Comparison of ENCODE assay signal across 1 cellular context in genomic region chr1:235160965-235161684, GRCh38.
A peak's percentile ranks its signal among the peaks of the same experiment; 100 is the strongest.
TF ChIP-seq lines count a peak whose summit lies in the region.

A gene with protein sequence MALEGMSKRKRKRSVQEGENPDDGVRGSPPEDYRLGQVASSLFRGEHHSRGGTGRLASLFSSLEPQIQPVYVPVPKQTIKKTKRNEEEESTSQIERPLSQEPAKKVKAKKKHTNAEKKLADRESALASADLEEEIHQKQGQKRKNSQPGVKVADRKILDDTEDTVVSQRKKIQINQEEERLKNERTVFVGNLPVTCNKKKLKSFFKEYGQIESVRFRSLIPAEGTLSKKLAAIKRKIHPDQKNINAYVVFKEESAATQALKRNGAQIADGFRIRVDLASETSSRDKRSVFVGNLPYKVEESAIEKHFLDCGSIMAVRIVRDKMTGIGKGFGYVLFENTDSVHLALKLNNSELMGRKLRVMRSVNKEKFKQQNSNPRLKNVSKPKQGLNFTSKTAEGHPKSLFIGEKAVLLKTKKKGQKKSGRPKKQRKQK (minus strand): TSS chr1:235161250. CDS start chr1:235161226, 24 bp downstream.

TF ChIP-seq in HepG2, 621 proteins besides CTCF, POLR2A, EP300 and RAD21 (continued from another document and continues in another):
- 0 out of 2 replicates have a peak, but pooled peaks have one; percentile 68 for TF ChIP-seq ZNF546 (CRISPR knock-in tag; conservative IDR thresholded peaks at IDR 0.05)
- peak; percentile 71 for TF ChIP-seq NCOA2 (CRISPR knock-in tag; IDR thresholded peaks at IDR 0.05)
- TF ChIP-seq HNRNPLL (IDR thresholded peaks at IDR 0.05; ENCODE audit: low read depth, low read length, poor library complexity, severe bottlenecking): peak; percentile 84
- TF ChIP-seq NRL (CRISPR knock-in tag; IDR thresholded peaks at IDR 0.05; ENCODE audit: borderline replicate concordance): peak; percentile 99
- TF ChIP-seq ELF1 (CRISPR knock-in tag; IDR thresholded peaks at IDR 0.05): peak; percentile 100
- peak; percentile 75; the same call in 1 of the 2 replicates for TF ChIP-seq RFXAP (CRISPR knock-in tag; IDR thresholded peaks at IDR 0.05; ENCODE audit: borderline replicate concordance)
- peak; percentile 86; the same call in 1 of the 2 replicates for TF ChIP-seq XBP1 (CRISPR knock-in tag; IDR thresholded peaks at IDR 0.05)
- TF ChIP-seq KDM3A (CRISPR knock-in tag; IDR thresholded peaks at IDR 0.05; ENCODE audit: low read depth): peak; percentile 8; the same call in 1 of the 2 replicates
- TF ChIP-seq GPBP1L1 (CRISPR knock-in tag; IDR thresholded peaks at IDR 0.05): no peak
- TF ChIP-seq PITX1 (CRISPR knock-in tag; IDR thresholded peaks at IDR 0.05): peak; percentile 82
- no peak for TF ChIP-seq NCOA5 (CRISPR knock-in tag; IDR thresholded peaks at IDR 0.05)
- TF ChIP-seq ETV5 (CRISPR knock-in tag; IDR thresholded peaks at IDR 0.05; ENCODE audit: borderline replicate concordance): peak; percentile 91
- TF ChIP-seq ZBTB8A (CRISPR knock-in tag; IDR thresholded peaks at IDR 0.05; ENCODE audit: borderline replicate concordance, low read depth): peak; percentile 74; the same call in 1 of the 2 replicates
- TF ChIP-seq MIER3 (CRISPR knock-in tag; IDR thresholded peaks at IDR 0.05; ENCODE audit: borderline replicate concordance): peak; percentile 72; the same call in 1 of the 2 replicates
- peak; percentile 29; the same call in 1 of the 2 replicates for TF ChIP-seq ZNF678 (CRISPR knock-in tag; IDR thresholded peaks at IDR 0.05)
- TF ChIP-seq ZC3H4 (CRISPR knock-in tag; IDR thresholded peaks at IDR 0.05; ENCODE audit: borderline replicate concordance): no peak
- peak; percentile 74 for TF ChIP-seq ZNF263 (CRISPR knock-in tag; IDR thresholded peaks at IDR 0.05)
- TF ChIP-seq PHF5A (CRISPR knock-in tag; IDR thresholded peaks at IDR 0.05; ENCODE audit: low read depth, unreplicated experiment): no peak
- no peak for TF ChIP-seq TCF12 (IDR thresholded peaks at IDR 0.05)
- TF ChIP-seq TCF12 (CRISPR knock-in tag; IDR thresholded peaks at IDR 0.05): no peak
- TF ChIP-seq ZNF333 (CRISPR knock-in tag; IDR thresholded peaks at IDR 0.05; ENCODE audit: borderline replicate concordance): no peak
- TF ChIP-seq ZNF468 (CRISPR knock-in tag; IDR thresholded peaks at IDR 0.05): no peak
- TF ChIP-seq, protein P1, sequence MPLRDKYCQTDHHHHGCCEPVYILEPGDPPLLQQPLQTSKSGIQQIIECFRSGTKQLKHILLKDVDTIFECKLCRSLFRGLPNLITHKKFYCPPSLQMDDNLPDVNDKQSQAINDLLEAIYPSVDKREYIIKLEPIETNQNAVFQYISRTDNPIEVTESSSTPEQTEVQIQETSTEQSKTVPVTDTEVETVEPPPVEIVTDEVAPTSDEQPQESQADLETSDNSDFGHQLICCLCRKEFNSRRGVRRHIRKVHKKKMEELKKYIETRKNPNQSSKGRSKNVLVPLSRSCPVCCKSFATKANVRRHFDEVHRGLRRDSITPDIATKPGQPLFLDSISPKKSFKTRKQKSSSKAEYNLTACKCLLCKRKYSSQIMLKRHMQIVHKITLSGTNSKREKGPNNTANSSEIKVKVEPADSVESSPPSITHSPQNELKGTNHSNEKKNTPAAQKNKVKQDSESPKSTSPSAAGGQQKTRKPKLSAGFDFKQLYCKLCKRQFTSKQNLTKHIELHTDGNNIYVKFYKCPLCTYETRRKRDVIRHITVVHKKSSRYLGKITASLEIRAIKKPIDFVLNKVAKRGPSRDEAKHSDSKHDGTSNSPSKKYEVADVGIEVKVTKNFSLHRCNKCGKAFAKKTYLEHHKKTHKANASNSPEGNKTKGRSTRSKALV (CRISPR knock-in tag; IDR thresholded peaks at IDR 0.05): peak; percentile 66; the same call in 1 of the 2 replicates
- 0 out of 2 replicates have a peak, but pooled peaks have one; percentile 67 for TF ChIP-seq ZNF567 (CRISPR knock-in tag; IDR thresholded peaks at IDR 0.05; ENCODE audit: borderline replicate concordance)
- 0 out of 2 replicates have a peak, but pooled peaks have one; percentile 20 for TF ChIP-seq ATF1 (CRISPR knock-in tag; IDR thresholded peaks at IDR 0.05)
- TF ChIP-seq KLF6 (CRISPR knock-in tag; IDR thresholded peaks at IDR 0.05): peak; percentile 89; the same call in 1 of the 2 replicates
- peak; percentile 1; the same call in 1 of the 2 replicates for TF ChIP-seq NR2F2 (IDR thresholded peaks at IDR 0.05; ENCODE audit: borderline replicate concordance, low read depth)
- TF ChIP-seq ZNF549 (CRISPR knock-in tag; IDR thresholded peaks at IDR 0.05): no peak
- TF ChIP-seq SETDB1 (CRISPR knock-in tag; IDR thresholded peaks at IDR 0.05; ENCODE audit: borderline replicate concordance): no peak
- TF ChIP-seq, protein P2, sequence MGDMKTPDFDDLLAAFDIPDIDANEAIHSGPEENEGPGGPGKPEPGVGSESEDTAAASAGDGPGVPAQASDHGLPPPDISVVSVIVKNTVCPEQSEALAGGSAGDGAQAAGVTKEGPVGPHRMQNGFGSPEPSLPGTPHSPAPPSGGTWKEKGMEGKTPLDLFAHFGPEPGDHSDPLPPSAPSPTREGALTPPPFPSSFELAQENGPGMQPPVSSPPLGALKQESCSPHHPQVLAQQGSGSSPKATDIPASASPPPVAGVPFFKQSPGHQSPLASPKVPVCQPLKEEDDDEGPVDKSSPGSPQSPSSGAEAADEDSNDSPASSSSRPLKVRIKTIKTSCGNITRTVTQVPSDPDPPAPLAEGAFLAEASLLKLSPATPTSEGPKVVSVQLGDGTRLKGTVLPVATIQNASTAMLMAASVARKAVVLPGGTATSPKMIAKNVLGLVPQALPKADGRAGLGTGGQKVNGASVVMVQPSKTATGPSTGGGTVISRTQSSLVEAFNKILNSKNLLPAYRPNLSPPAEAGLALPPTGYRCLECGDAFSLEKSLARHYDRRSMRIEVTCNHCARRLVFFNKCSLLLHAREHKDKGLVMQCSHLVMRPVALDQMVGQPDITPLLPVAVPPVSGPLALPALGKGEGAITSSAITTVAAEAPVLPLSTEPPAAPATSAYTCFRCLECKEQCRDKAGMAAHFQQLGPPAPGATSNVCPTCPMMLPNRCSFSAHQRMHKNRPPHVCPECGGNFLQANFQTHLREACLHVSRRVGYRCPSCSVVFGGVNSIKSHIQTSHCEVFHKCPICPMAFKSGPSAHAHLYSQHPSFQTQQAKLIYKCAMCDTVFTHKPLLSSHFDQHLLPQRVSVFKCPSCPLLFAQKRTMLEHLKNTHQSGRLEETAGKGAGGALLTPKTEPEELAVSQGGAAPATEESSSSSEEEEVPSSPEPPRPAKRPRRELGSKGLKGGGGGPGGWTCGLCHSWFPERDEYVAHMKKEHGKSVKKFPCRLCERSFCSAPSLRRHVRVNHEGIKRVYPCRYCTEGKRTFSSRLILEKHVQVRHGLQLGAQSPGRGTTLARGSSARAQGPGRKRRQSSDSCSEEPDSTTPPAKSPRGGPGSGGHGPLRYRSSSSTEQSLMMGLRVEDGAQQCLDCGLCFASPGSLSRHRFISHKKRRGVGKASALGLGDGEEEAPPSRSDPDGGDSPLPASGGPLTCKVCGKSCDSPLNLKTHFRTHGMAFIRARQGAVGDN (CRISPR knock-in tag; IDR thresholded peaks at IDR 0.05): peak; percentile 100
- TF ChIP-seq BHLHE40 (IDR thresholded peaks at IDR 0.05; ENCODE audit: low read length): peak; percentile 57; the same call in 1 of the 2 replicates
- peak; percentile 98 for TF ChIP-seq KMT2A (CRISPR knock-in tag; IDR thresholded peaks at IDR 0.05)
- TF ChIP-seq ZNF256 (CRISPR knock-in tag; conservative IDR thresholded peaks at IDR 0.05): peak; percentile 97
- TF ChIP-seq ZNF354B (CRISPR knock-in tag; IDR thresholded peaks at IDR 0.05): no peak
- TF ChIP-seq MEIS2 (CRISPR knock-in tag; IDR thresholded peaks at IDR 0.05): peak; percentile 91
- no peak; the same call in none of the 2 replicates for TF ChIP-seq SOX5 (CRISPR knock-in tag; IDR thresholded peaks at IDR 0.05; ENCODE audit: borderline replicate concordance)
- TF ChIP-seq NFKBIZ (CRISPR knock-in tag; IDR thresholded peaks at IDR 0.05): peak; percentile 77
- peak; percentile 88 for TF ChIP-seq HES4 (CRISPR knock-in tag; IDR thresholded peaks at IDR 0.05; ENCODE audit: borderline replicate concordance)
- TF ChIP-seq, protein P3, sequence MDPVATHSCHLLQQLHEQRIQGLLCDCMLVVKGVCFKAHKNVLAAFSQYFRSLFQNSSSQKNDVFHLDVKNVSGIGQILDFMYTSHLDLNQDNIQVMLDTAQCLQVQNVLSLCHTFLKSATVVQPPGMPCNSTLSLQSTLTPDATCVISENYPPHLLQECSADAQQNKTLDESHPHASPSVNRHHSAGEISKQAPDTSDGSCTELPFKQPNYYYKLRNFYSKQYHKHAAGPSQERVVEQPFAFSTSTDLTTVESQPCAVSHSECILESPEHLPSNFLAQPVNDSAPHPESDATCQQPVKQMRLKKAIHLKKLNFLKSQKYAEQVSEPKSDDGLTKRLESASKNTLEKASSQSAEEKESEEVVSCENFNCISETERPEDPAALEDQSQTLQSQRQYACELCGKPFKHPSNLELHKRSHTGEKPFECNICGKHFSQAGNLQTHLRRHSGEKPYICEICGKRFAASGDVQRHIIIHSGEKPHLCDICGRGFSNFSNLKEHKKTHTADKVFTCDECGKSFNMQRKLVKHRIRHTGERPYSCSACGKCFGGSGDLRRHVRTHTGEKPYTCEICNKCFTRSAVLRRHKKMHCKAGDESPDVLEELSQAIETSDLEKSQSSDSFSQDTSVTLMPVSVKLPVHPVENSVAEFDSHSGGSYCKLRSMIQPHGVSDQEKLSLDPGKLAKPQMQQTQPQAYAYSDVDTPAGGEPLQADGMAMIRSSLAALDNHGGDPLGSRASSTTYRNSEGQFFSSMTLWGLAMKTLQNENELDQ (CRISPR knock-in tag; IDR thresholded peaks at IDR 0.05; ENCODE audit: borderline replicate concordance): no peak
- peak; percentile 83 for TF ChIP-seq MXD4 (CRISPR knock-in tag; IDR thresholded peaks at IDR 0.05)
- TF ChIP-seq ZNF317 (CRISPR knock-in tag; IDR thresholded peaks at IDR 0.05): peak; percentile 82; the same call in 1 of the 2 replicates
- no peak; the same call in 1 of the 2 replicates for TF ChIP-seq SMAD1 (CRISPR knock-in tag; IDR thresholded peaks at IDR 0.05; ENCODE audit: borderline replicate concordance, low read depth)
- peak; percentile 79; the same call in 1 of the 2 replicates for TF ChIP-seq ZNF615 (CRISPR knock-in tag; IDR thresholded peaks at IDR 0.05; ENCODE audit: borderline replicate concordance)
- peak; percentile 25; the same call in 1 of the 2 replicates for TF ChIP-seq ZNF205 (CRISPR knock-in tag; IDR thresholded peaks at IDR 0.05)
- peak; percentile 56 for TF ChIP-seq TFE3 (CRISPR knock-in tag; IDR thresholded peaks at IDR 0.05)
- peak; percentile 83; the same call in 1 of the 2 replicates for TF ChIP-seq SAFB2 (CRISPR knock-in tag; IDR thresholded peaks at IDR 0.05; ENCODE audit: borderline replicate concordance, low read depth)
- TF ChIP-seq PPARG (CRISPR knock-in tag; conservative IDR thresholded peaks at IDR 0.05): peak; percentile 41; the same call in 1 of the 2 replicates
- peak; percentile 93; the same call in 1 of the 2 replicates for TF ChIP-seq ZFP41 (CRISPR knock-in tag; IDR thresholded peaks at IDR 0.05; ENCODE audit: borderline replicate concordance)
- TF ChIP-seq, protein P4, sequence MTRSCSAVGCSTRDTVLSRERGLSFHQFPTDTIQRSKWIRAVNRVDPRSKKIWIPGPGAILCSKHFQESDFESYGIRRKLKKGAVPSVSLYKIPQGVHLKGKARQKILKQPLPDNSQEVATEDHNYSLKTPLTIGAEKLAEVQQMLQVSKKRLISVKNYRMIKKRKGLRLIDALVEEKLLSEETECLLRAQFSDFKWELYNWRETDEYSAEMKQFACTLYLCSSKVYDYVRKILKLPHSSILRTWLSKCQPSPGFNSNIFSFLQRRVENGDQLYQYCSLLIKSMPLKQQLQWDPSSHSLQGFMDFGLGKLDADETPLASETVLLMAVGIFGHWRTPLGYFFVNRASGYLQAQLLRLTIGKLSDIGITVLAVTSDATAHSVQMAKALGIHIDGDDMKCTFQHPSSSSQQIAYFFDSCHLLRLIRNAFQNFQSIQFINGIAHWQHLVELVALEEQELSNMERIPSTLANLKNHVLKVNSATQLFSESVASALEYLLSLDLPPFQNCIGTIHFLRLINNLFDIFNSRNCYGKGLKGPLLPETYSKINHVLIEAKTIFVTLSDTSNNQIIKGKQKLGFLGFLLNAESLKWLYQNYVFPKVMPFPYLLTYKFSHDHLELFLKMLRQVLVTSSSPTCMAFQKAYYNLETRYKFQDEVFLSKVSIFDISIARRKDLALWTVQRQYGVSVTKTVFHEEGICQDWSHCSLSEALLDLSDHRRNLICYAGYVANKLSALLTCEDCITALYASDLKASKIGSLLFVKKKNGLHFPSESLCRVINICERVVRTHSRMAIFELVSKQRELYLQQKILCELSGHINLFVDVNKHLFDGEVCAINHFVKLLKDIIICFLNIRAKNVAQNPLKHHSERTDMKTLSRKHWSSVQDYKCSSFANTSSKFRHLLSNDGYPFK (CRISPR knock-in tag; IDR thresholded peaks at IDR 0.05; ENCODE audit: borderline replicate concordance): peak; percentile 86; the same call in 1 of the 2 replicates
- no peak for TF ChIP-seq JUND (CRISPR knock-in tag; IDR thresholded peaks at IDR 0.05)
- TF ChIP-seq GFI1 (CRISPR knock-in tag; IDR thresholded peaks at IDR 0.05; ENCODE audit: borderline replicate concordance): peak; percentile 76; the same call in 1 of the 2 replicates
- peak; percentile 99 for TF ChIP-seq ZNF891 (CRISPR knock-in tag; IDR thresholded peaks at IDR 0.05)
- no peak; the same call in 1 of the 2 replicates for TF ChIP-seq ZNF782 (CRISPR knock-in tag; IDR thresholded peaks at IDR 0.05; ENCODE audit: borderline replicate concordance)
- TF ChIP-seq ZNF749 (CRISPR knock-in tag; IDR thresholded peaks at IDR 0.05; ENCODE audit: borderline replicate concordance): peak; percentile 91; the same call in 1 of the 2 replicates
